Comparison of ENCODE assay signal across 8 cellular contexts in the genomic region with DNA sequence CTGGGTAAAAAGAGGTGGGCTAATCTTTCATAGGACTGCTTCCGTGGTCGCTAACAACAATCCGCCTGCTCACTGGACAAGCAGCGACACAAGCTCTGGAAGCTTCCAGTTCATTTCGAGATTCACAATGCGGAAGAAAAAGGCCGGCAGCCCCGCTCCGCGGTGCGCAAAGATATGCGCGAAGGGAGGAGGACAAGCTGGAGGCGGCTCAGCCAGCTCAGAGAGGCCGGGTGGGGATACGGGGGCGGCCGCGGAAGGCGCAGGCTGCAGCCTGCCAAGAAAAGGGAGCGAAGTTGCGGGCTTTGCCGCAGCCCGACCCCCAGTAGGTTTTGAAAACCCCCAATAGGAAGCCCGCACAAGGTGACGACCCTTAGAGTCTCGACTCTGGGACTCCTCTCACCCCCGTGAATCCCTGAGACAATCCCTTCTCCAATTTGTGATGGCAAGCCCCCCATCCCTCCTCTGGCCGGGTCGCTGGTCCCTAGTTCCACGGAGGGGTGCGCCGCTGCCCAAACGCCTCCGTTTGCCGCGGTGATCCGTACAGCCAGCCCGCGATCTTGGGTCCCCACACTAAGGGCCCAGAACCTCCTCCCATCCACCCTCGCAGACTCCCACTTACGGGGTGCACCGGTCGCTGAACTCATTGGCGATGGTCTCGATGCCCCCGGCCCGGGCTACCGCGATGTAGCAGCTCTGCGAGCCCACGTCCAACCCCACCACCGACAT. TPM values are rescaled to one million over a fixed set of nuclear protein-coding genes. Genes with fewer than 3 reads are reported as not detected.
DNase-seq lines count a peak whose midpoint lies in the region; ATAC-seq and TF ChIP-seq lines count a peak whose summit lies in the region.

No MANE protein-coding gene starts in this region.

- intact Hi-C loops in aorta (cut with DNase I) = no loop called here

- peak overlapping the region; percentile 72 for H3K9ac ChIP-seq in HUES48 (ENCODE audit: low read depth, low read length)

- no peaks in the 10 kb centered on the region for H3K9me3 ChIP-seq in HUES48 (ENCODE audit: control insufficient read depth, insufficient read depth, low read length)
- H3K9me3 ChIP-seq in hepatocyte (ENCODE audit: low read depth) = no peaks in the 10 kb centered on the region
- no peaks in the 10 kb centered on the region for H3K9me3 ChIP-seq in aorta (ENCODE audit: control insufficient read depth, low read length)

- under 1% methylated on average over 53 of the region's 53 CpGs for WGBS in hepatocyte (ENCODE audit: low lambda C conversion rate, missing lambda C conversion rate)
- WGBS in aorta, 2 donors = 0 to 1% methylated on average over 53 of the region's 53 CpGs

- peaks cover 20% of the 10 kb centered on the region for H4K20me1 ChIP-seq in hepatocyte (ENCODE audit: insufficient read depth, poor library complexity, severe bottlenecking)

- POLR2A ChIA-PET in T-cell (lab: Charles Lee) = interaction anchor here (0.5 to 1.6 kb wide), 6 partner anchors 9 to 1015 kb away, joined by 3 to 15 read pairs (median 4); no protein-coding TSS in a partner anchor

- H3K9me2 ChIP-seq in hepatocyte (replicated peaks; ENCODE audit: insufficient read depth) = no peaks in the 10 kb centered on the region

- H3K27ac Mint-ChIP-seq in T-cell = peak overlapping the region; percentile 96 to 99

- TF ChIP-seq CTCF in hepatocyte (IDR thresholded peaks at IDR 0.05; ENCODE audit: poor library complexity) = no peak

- no peaks in the 10 kb centered on the region for H3K27me3 ChIP-seq in HUES48 (ENCODE audit: control insufficient read depth, insufficient read depth, low read length)
- H3K27me3 ChIP-seq in hepatocyte = no peaks in the 10 kb centered on the region
- H3K27me3 ChIP-seq in aorta (ENCODE audit: control insufficient read depth in 1 of 2, insufficient read depth in 2 of 2, low read length in 1 of 2) = no peaks in the 10 kb centered on the region

- H3K36me3 ChIP-seq in HUES48 (ENCODE audit: control insufficient read depth, insufficient read depth, low read length) (peaks cover 25% of the 10 kb centered on the region), hepatocyte (replicated peaks; ENCODE audit: insufficient read depth, low read depth) (no peaks in the 10 kb centered on the region), aorta (ENCODE audit: control insufficient read depth in 1 of 2, insufficient read depth in 2 of 2, low read length in 1 of 2) (no peaks in the 10 kb centered on the region)

- peaks cover 42% of the 10 kb centered on the region for H3K79me2 ChIP-seq in hepatocyte

- H3K27me3 Mint-ChIP-seq in T-cell = no peaks in the 10 kb centered on the region

- peaks cover 43 to 45% (median 44%) of the 10 kb centered on the region in 3 donors for H3K4me1 Mint-ChIP-seq in T-cell

- peaks cover 22% of the 10 kb centered on the region for H3K4me1 ChIP-seq in HUES48 (ENCODE audit: control insufficient read depth, insufficient read depth, low read length)
- H3K4me1 ChIP-seq in hepatocyte (ENCODE audit: insufficient read depth) = peaks cover 13% of the 10 kb centered on the region
- H3K4me1 ChIP-seq in aorta (ENCODE audit: control insufficient read depth in 1 of 2, insufficient read depth in 2 of 2, low read length in 2 of 2) = no peaks in the 10 kb centered on the region

- DNase-seq in CD1c-positive myeloid dendritic cell (ENCODE audit: extremely low spot score) (peak; percentile 89), T-cell (peak; percentile 18 to 64 (median 48)), anterior cingulate cortex (lab: John Stamatoyannopoulos, UW) (peak in 57 of 58 donors; percentile 4 to 82 (median 53)), hepatocyte (ENCODE audit: low spot score) (peak; percentile 83), renal cortical epithelial cell (ENCODE audit: low read depth) (peak; percentile 54), aorta (peak; percentile 79 to 88)

- peak overlapping the region; percentile 51 for H2AFZ ChIP-seq in hepatocyte

- H3K27ac ChIP-seq in HUES48 (ENCODE audit: low read depth, low read length) = peak overlapping the region; percentile 92
- peak overlapping the region; percentile 74 for H3K27ac ChIP-seq in hepatocyte
- H3K27ac ChIP-seq in aorta (ENCODE audit: low read depth in 1 of 2, low read length in 2 of 2) = peak overlapping the region; percentile 11 to 87

- ATAC-seq in GM19455 (IDR thresholded peaks at IDR 0.05; ENCODE audit: unreplicated experiment) (peak; percentile 27), T-cell (replicated peaks in 1 of 4) (peak in 3 of 4 experiments; percentile 3 to 6 (median 4)), aorta (ENCODE audit: low FRiP score) (peak; percentile 55)

- peak overlapping the region; percentile 99 for H3K4me3 ChIP-seq in HUES48 (ENCODE audit: low read depth, low read length)
- peak overlapping the region; percentile 50 for H3K4me3 ChIP-seq in hepatocyte
- H3K4me3 ChIP-seq in aorta (ENCODE audit: low read length in 2 of 2) = peak overlapping the region; percentile 60 to 68

- peak overlapping the region; percentile 95 to 97 (median 97) for H3K4me3 Mint-ChIP-seq in T-cell

- H3K4me2 ChIP-seq in hepatocyte = peak overlapping the region; percentile 80

- peaks cover 14% of the 10 kb centered on the region for H3K36me3 Mint-ChIP-seq in T-cell

- CTCF ChIA-PET in T-cell (lab: Charles Lee) = interaction anchor here in 1 of 2 donors (0.5 kb wide), 1 partner anchor 40 kb away, joined by 6 read pairs; no protein-coding TSS in a partner anchor

- no peaks in the 10 kb centered on the region for H3K9me3 Mint-ChIP-seq in T-cell

RNA-seq across cellular contexts. Expression of a gene that starts 0.7 kb away (rescaled TPM):
- 100 to 1,000 TPM in 2 of 5 donors, 10 to 100 TPM in 3; 54.5 to 141 (median 72.8) TPM for total RNA-seq in T-cell
- total RNA-seq in hepatocyte = 74.2 and 80.9 TPM in 2 replicates
- polyA plus RNA-seq in hepatocyte = 50.6 and 64.1 TPM in 2 replicates
- total RNA-seq in renal cortical epithelial cell = 50.0 and 102 TPM in 2 replicates
- total RNA-seq in aorta = 10 to 100 TPM; 50.6 to 81.1 TPM
- polyA plus RNA-seq in aorta = 10 to 100 TPM; 20.6 to 30.1 TPM

RNA-seq across cellular contexts. Expression of a gene that starts 38.8 kb away (rescaled TPM):
- total RNA-seq in T-cell (1 to 10 TPM; 3.7 to 5.6 (median 4.7) TPM), hepatocyte (10.8 TPM in 2 replicates), renal cortical epithelial cell (8.5 and 9.9 TPM in 2 replicates), aorta (1 to 10 TPM; 7.8 to 8.3 TPM)
- polyA plus RNA-seq in hepatocyte (5.7 TPM in 2 replicates), aorta (1 to 10 TPM in 1 of 2 donors, under 1 TPM in 1; 0.88 to 2.1 TPM)

Comparison
In these comparisons a context has a peak if more than half of its experiments do, and no peak if none do; other contexts are left out.
1. Peak in every context shown above with its lines: DNase-seq, ATAC-seq, H3K4me3 ChIP-seq and H3K27ac ChIP-seq.
2. ATAC-seq: peak in every context shown above with its lines; median percentile 55 in aorta; 27 in GM19455; 4 in T-cell.